ENCODE assay signal across 8 cellular contexts in the genomic region with DNA sequence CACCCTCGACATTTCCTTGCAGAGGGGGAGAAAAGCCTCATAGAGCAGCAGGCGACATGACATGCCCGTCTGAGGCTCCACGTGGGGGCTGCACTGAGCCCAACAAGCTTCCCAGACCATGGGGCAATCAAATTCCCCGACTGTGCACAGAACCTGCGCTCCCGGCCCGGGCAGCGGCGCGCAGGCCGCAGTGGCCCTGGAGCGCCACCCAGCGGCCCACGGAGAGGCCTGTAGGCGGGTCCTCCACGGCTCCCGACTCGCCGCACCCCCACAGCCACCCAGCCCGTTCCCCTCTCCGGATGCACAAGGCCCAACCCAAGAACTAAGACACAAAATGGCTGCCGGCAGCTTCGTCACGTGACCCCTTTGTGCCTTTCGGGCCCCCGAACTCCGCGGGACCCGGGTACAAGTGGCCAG. TPM values are rescaled to one million over a fixed set of nuclear protein-coding genes. Genes with fewer than 3 reads are reported as not detected.
DNase-seq lines count a peak whose midpoint lies in the region; ATAC-seq, FAIRE-seq and TF ChIP-seq lines count a peak whose summit lies in the region.

No MANE protein-coding gene starts in this region.

- H3K4me3 ChIP-seq in right atrium auricular region (peak overlapping the region; percentile 84 to 94), psoas muscle (peak overlapping the region; percentile 82)

- in situ Hi-C loops in GM13976 (cut with MboI; ENCODE audit: low sequenced_read_pairs, unreplicated experiment): loop anchor here (10.0 kb wide), 2 partner anchors 91 to 151 kb away; no protein-coding TSS in a partner anchor

- peaks cover 0 to 58% of the 10 kb centered on the region in 2 donors for H3K4me1 ChIP-seq in right atrium auricular region
- H3K4me1 ChIP-seq in psoas muscle: peaks cover 58% of the 10 kb centered on the region

- H3K27ac ChIP-seq in angular gyrus (ENCODE audit: low read depth, low read length) (peak overlapping the region; percentile 100), right atrium auricular region (peak overlapping the region; percentile 100), psoas muscle (peak overlapping the region; percentile 100)

- intact Hi-C loops in psoas muscle (cut with DNase I): loop anchor here (2.0 to 10.0 kb wide), 6 partner anchors 33 to 291 kb away; a partner anchor contains a TSS

- H3K9me3 ChIP-seq in right atrium auricular region (no peaks in the 10 kb centered on the region), psoas muscle (no peaks in the 10 kb centered on the region)

- FAIRE-seq in urothelium cell line (lab: Jason Lieb, UNC): peak; percentile 74

- 0 to 1% (median 0%) methylated on average over 29 to 30 of the region's 30 CpGs for WGBS in psoas muscle, 3 donors

- ATAC-seq in HG02840 (IDR thresholded peaks at IDR 0.05; ENCODE audit: low FRiP score, unreplicated experiment): peak; percentile 79
- peak; percentile 92 to 96 (median 95) for ATAC-seq in psoas muscle

- H3K36me3 ChIP-seq in right atrium auricular region (no peaks in the 10 kb centered on the region), psoas muscle (ENCODE audit: insufficient read depth in 1 of 2, low read depth in 1 of 2) (peaks cover 0 to 8% of the 10 kb centered on the region in 2 donors)

- peak; percentile 95 for DNase-seq in GM13976 (ENCODE audit: low spot score)
- DNase-seq in NCI-H1417 treated with DMSO at 0.1 percent for 48 hours (lab: John Stamatoyannopoulos, UW): peak; percentile 33
- DNase-seq in SW480 (ENCODE audit: low spot score): peak; percentile 93
- DNase-seq in right atrium auricular region (ENCODE audit: low spot score): peak; percentile 95
- peak; percentile 97 to 98 for DNase-seq in psoas muscle
- DNase-seq in urothelium cell line (ENCODE audit: low spot score): peak; percentile 97

- no peaks in the 10 kb centered on the region for H3K27me3 ChIP-seq in right atrium auricular region
- no peaks in the 10 kb centered on the region for H3K27me3 ChIP-seq in psoas muscle (ENCODE audit: insufficient read depth in 3 of 3, low read length in 2 of 3)

- TF ChIP-seq CTCF in GM13976 (IDR thresholded peaks at IDR 0.05; ENCODE audit: borderline replicate concordance, control extremely low read depth, extremely low read depth, insufficient read depth, missing control alignments) (peak; percentile 96), right atrium auricular region (IDR thresholded peaks at IDR 0.05) (peak; percentile 97), psoas muscle (IDR thresholded peaks at IDR 0.05) (peak; percentile 97)

RNA-seq across cellular contexts. Expression of a gene that starts 0.8 kb away (rescaled TPM):
- total RNA-seq in right atrium auricular region: 10 to 100 TPM; 19.5 to 20.1 TPM
- 10 to 100 TPM; 20.7 to 37.1 (median 27.1) TPM for total RNA-seq in psoas muscle
- 10 to 100 TPM; 19.5 to 27.3 (median 20.7) TPM for polyA plus RNA-seq in psoas muscle

Comparison
In these comparisons a context has a peak if more than half of its experiments do, and no peak if none do; other contexts are left out.
1. Peak in every context shown above with its lines: DNase-seq, ATAC-seq, H3K4me3 ChIP-seq and H3K27ac ChIP-seq.
2. DNase-seq: peak in every context shown above with its lines; median percentile 98 in psoas muscle; 97 in urothelium cell line; 95 in GM13976; 95 in right atrium auricular region; 93 in SW480; 33 in NCI-H1417 treated with DMSO at 0.1 percent for 48 hours.